Comparison of ENCODE assay signal across 1 cellular context in genomic region chr17:78381601-78382168, GRCh38.
TF ChIP-seq lines count a peak whose summit lies in the region.

No MANE protein-coding gene starts in this region.

TF ChIP-seq in K562, 482 proteins besides CTCF, POLR2A, EP300 and RAD21 (continued from another document):
- TF ChIP-seq EHMT2 (IDR thresholded peaks at IDR 0.05) = peak; percentile 94
- no peak for TF ChIP-seq ZSCAN32 (CRISPR knock-in tag; IDR thresholded peaks at IDR 0.05)
- no peak for TF ChIP-seq ZNF431 (CRISPR knock-in tag; IDR thresholded peaks at IDR 0.05)
- TF ChIP-seq ZNF384 (IDR thresholded peaks at IDR 0.05; ENCODE audit: low read depth, low read length) = no peak
- TF ChIP-seq ZNF586 (CRISPR knock-in tag; conservative IDR thresholded peaks at IDR 0.05) = no peak
- TF ChIP-seq MTA2 (IDR thresholded peaks at IDR 0.05; ENCODE audit: low read depth) = no peak
- TF ChIP-seq SIN3A (IDR thresholded peaks at IDR 0.05; ENCODE audit: borderline replicate concordance in 2 of 2, control insufficient read depth in 1 of 2, low read depth in 2 of 2, low read length in 2 of 2) = 0 out of 4 replicates have a peak, but pooled peaks of 1 of the 2 experiments have one; percentile 32
- TF ChIP-seq ZNF347 (CRISPR knock-in tag; IDR thresholded peaks at IDR 0.05; ENCODE audit: low read depth) = no peak
- peak; percentile 65; the same call in 1 of the 2 replicates for TF ChIP-seq SMAD4 (CRISPR knock-in tag; conservative IDR thresholded peaks at IDR 0.05)
- no peak for TF ChIP-seq ZNF507 (tag; conservative IDR thresholded peaks at IDR 0.05)
- no peak for TF ChIP-seq ZFX (CRISPR knock-in tag; IDR thresholded peaks at IDR 0.05)
- TF ChIP-seq DACH1 (IDR thresholded peaks at IDR 0.05; ENCODE audit: partially characterized antibody) = peak; percentile 78
- no peak for TF ChIP-seq KLF6 (CRISPR knock-in tag; IDR thresholded peaks at IDR 0.05; ENCODE audit: borderline replicate concordance)
- TF ChIP-seq CBX3 (IDR thresholded peaks at IDR 0.05; ENCODE audit: borderline replicate concordance in 1 of 2, low read length in 2 of 2) = no peak
- no peak for TF ChIP-seq CREB3 (tag; conservative IDR thresholded peaks at IDR 0.05; ENCODE audit: low read depth)
- TF ChIP-seq, protein P1, sequence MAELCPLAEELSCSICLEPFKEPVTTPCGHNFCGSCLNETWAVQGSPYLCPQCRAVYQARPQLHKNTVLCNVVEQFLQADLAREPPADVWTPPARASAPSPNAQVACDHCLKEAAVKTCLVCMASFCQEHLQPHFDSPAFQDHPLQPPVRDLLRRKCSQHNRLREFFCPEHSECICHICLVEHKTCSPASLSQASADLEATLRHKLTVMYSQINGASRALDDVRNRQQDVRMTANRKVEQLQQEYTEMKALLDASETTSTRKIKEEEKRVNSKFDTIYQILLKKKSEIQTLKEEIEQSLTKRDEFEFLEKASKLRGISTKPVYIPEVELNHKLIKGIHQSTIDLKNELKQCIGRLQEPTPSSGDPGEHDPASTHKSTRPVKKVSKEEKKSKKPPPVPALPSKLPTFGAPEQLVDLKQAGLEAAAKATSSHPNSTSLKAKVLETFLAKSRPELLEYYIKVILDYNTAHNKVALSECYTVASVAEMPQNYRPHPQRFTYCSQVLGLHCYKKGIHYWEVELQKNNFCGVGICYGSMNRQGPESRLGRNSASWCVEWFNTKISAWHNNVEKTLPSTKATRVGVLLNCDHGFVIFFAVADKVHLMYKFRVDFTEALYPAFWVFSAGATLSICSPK (IDR thresholded peaks at IDR 0.05; ENCODE audit: borderline replicate concordance) = no peak
- TF ChIP-seq ZNF253 (CRISPR knock-in tag; conservative IDR thresholded peaks at IDR 0.05) = no peak
- peak in 1 of 2 experiments; percentile 81; a peak in 2 of 4 replicates for TF ChIP-seq TBL1XR1 (IDR thresholded peaks at IDR 0.05; ENCODE audit: low read length in 2 of 2)
- TF ChIP-seq ADNP (tag; IDR thresholded peaks at IDR 0.05) = no peak
- peak in 1 of 2 experiments; percentile 54; a peak in 2 of 4 replicates for TF ChIP-seq HDAC1 (IDR thresholded peaks at IDR 0.05)
- no peak for TF ChIP-seq XRCC3 (IDR thresholded peaks at IDR 0.05)
- TF ChIP-seq ZFP36 (IDR thresholded peaks at IDR 0.05; ENCODE audit: low read depth, low read length, partially characterized antibody) = peak; percentile 82
- peak; percentile 3; the same call in 1 of the 2 replicates for TF ChIP-seq JUND (IDR thresholded peaks at IDR 0.05; ENCODE audit: borderline replicate concordance, low read depth, low read length)
- TF ChIP-seq JUND (tag; IDR thresholded peaks at IDR 0.05; ENCODE audit: borderline replicate concordance, low read depth, low read length) = peak; percentile 40; the same call in 1 of the 3 replicates
- peak; percentile 31; the same call in 1 of the 2 replicates for TF ChIP-seq CBFA2T2 (conservative IDR thresholded peaks at IDR 0.05)
- no peak for TF ChIP-seq USF2 (CRISPR knock-in tag; IDR thresholded peaks at IDR 0.05)
- no peak for TF ChIP-seq ZKSCAN1 (IDR thresholded peaks at IDR 0.05; ENCODE audit: low read depth, low read length)
- TF ChIP-seq U2AF1 (optimal IDR thresholded peaks at IDR 0.05; ENCODE audit: low read depth, low read length) = no peak
- TF ChIP-seq, protein P2, sequence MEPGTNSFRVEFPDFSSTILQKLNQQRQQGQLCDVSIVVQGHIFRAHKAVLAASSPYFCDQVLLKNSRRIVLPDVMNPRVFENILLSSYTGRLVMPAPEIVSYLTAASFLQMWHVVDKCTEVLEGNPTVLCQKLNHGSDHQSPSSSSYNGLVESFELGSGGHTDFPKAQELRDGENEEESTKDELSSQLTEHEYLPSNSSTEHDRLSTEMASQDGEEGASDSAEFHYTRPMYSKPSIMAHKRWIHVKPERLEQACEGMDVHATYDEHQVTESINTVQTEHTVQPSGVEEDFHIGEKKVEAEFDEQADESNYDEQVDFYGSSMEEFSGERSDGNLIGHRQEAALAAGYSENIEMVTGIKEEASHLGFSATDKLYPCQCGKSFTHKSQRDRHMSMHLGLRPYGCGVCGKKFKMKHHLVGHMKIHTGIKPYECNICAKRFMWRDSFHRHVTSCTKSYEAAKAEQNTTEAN (CRISPR knock-in tag; IDR thresholded peaks at IDR 0.05) = no peak
- no peak for TF ChIP-seq BRF2 (IDR thresholded peaks at IDR 0.05; ENCODE audit: borderline replicate concordance, insufficient read depth, insufficient read length)
- TF ChIP-seq ZNF707 (CRISPR knock-in tag; conservative IDR thresholded peaks at IDR 0.05) = no peak
- TF ChIP-seq KAT8 (IDR thresholded peaks at IDR 0.05; ENCODE audit: low read depth) = no peak
- no peak for TF ChIP-seq FOXJ2 (tag; IDR thresholded peaks at IDR 0.05)
- no peak for TF ChIP-seq NFIX (CRISPR knock-in tag; IDR thresholded peaks at IDR 0.05; ENCODE audit: low read depth)
- no peak for TF ChIP-seq CBX8 (IDR thresholded peaks at IDR 0.05; ENCODE audit: borderline replicate concordance, extremely low read depth, low read depth, low read length, poor library complexity, severe bottlenecking)
- no peak for TF ChIP-seq ATF7 (IDR thresholded peaks at IDR 0.05)
- 0 out of 2 replicates have a peak, but pooled peaks have one; percentile 15 for TF ChIP-seq NCOA1 (IDR thresholded peaks at IDR 0.05; ENCODE audit: low read depth)
- no peak for TF ChIP-seq KLF1 (tag; IDR thresholded peaks at IDR 0.05)
- TF ChIP-seq MCM3 (IDR thresholded peaks at IDR 0.05) = no peak
- no peak for TF ChIP-seq RBM25 (IDR thresholded peaks at IDR 0.05; ENCODE audit: low read depth, low read length, severe bottlenecking)
- TF ChIP-seq ZNF311 (CRISPR knock-in tag; IDR thresholded peaks at IDR 0.05) = no peak
- no peak for TF ChIP-seq YBX1 (IDR thresholded peaks at IDR 0.05)
- peak; percentile 75 for TF ChIP-seq NCOR1 (IDR thresholded peaks at IDR 0.05)
- no peak for TF ChIP-seq UBTF (IDR thresholded peaks at IDR 0.05; ENCODE audit: borderline replicate concordance in 1 of 2, low read depth in 2 of 2, low read length in 2 of 2)
- peak; percentile 39 for TF ChIP-seq TCF3 (CRISPR knock-in tag; IDR thresholded peaks at IDR 0.05)
- peak; percentile 50 for TF ChIP-seq CXXC5 (CRISPR knock-in tag; IDR thresholded peaks at IDR 0.05)
- no peak for TF ChIP-seq GTF2F1 (IDR thresholded peaks at IDR 0.05; ENCODE audit: low read depth, low read length)
- no peak for TF ChIP-seq ZNF518B (CRISPR knock-in tag; IDR thresholded peaks at IDR 0.05)
